In genomic region chrX:16250296-16250695, GRCh38 we compare ENCODE assay signal across 27 cellular contexts.
DNase-seq lines count a peak whose midpoint lies in the region; ATAC-seq and TF ChIP-seq lines count a peak whose summit lies in the region.
"Had no signal": no experiment of that assay in that cellular context is flagged by ENCODE, and none has a peak within 500 bp of the region (broad histone marks: within the 10 kb centered on the region; RNA-seq: fewer than 3 reads in every experiment).

No MANE protein-coding gene starts in this region.

- CTCF ChIA-PET in A673 (lab: Charles Lee) = no interaction called here

- ATAC-seq in GM21723 (IDR thresholded peaks at IDR 0.05; ENCODE audit: unreplicated experiment) (no peak), GM18517 (IDR thresholded peaks at IDR 0.05; ENCODE audit: unreplicated experiment) (no peak)
- ATAC-seq: activated T-cell treated with anti-CD3 and anti-CD28 coated beads, Interleukin-2, amount 50 U/mL, for 72 hours; esophagus mucosa; left cardiac atrium; mucosa of descending colon; natural killer cell; psoas muscle; T-cell; WTC11 had no signal

- TF ChIP-seq CTCF in A673 (conservative IDR thresholded peaks at IDR 0.05; ENCODE audit: low read depth, low read length) = no peak
- no peak for TF ChIP-seq CTCF in foreskin fibroblast (IDR thresholded peaks at IDR 0.05; ENCODE audit: low read depth, low read length)

- peak; percentile 9 for DNase-seq in A673 (ENCODE audit: low spot score)
- peak; percentile 31 for DNase-seq in GM04503 (ENCODE audit: low read depth)
- DNase-seq in adipocyte (ENCODE audit: low read depth) = peak; percentile 16
- DNase-seq in foreskin fibroblast = peak; percentile 1 to 2
- DNase-seq in iPS-NIHi7 (ENCODE audit: extremely low spot score) = no peak
- DNase-seq in NCI-H2107 treated with DMSO at 0.1 percent for 48 hours (lab: John Stamatoyannopoulos, UW; ENCODE audit: unreplicated experiment) = no peak
- DNase-seq: activated CD4-positive, alpha-beta T cell treated with anti-CD3 and anti-CD28 coated beads, Interleukin-2, amount 50 U/mL, for 1 hour; activated T-cell treated with anti-CD3 and anti-CD28 coated beads, Interleukin-2, amount 50 U/mL, for 72 hours; CD8-positive, alpha-beta memory T cell; DMS 273 treated with DMSO at 0.1 percent for 48 hours; HCEC 1CT; left cardiac atrium; mucosa of descending colon; natural killer cell; NCI-H146; NCI-H82; psoas muscle; sigmoid colon; stimulated activated CD4-positive, alpha-beta T cell treated with anti-CD3 and anti-CD28 coated beads, Interleukin-4, amount 100 ng/mL, for 4 hours; T-cell; upper lobe of left lung had no signal

- no peak overlapping the region for H3K27ac ChIP-seq in A673 (ENCODE audit: low read depth, low read length, poor library complexity, severe bottlenecking)
- H3K27ac ChIP-seq: hepatocyte, psoas muscle, RWPE1, sigmoid colon, upper lobe of left lung had no signal

- POLR2A ChIA-PET in A673 (lab: Charles Lee; ENCODE audit: low non-redundant PET) = no interaction called here

- BruUV-seq in A673 (replicated peaks; lab: Mats Ljungman, UMichigan) = no TSS peak

- H3K4me1 ChIP-seq in A673 (ENCODE audit: insufficient read depth, low read length, poor library complexity, severe bottlenecking) (no peaks in the 10 kb centered on the region), adipocyte (ENCODE audit: control insufficient read depth, insufficient read depth, low read length) (no peaks in the 10 kb centered on the region)
- H3K4me1 ChIP-seq: psoas muscle, sigmoid colon, upper lobe of left lung had no signal

- H3K9ac ChIP-seq in adipocyte (ENCODE audit: low read length) = no peak overlapping the region

- no peak overlapping the region for H3K4me3 ChIP-seq in A673 (ENCODE audit: low read depth, low read length, poor library complexity, severe bottlenecking)
- H3K4me3 ChIP-seq in adipocyte (ENCODE audit: low read length) = no peak overlapping the region
- H3K4me3 ChIP-seq in foreskin fibroblast (ENCODE audit: low read depth in 1 of 2, low read length in 2 of 2) = no peak overlapping the region
- H3K4me3 ChIP-seq: hepatocyte, mucosa of descending colon, psoas muscle, sigmoid colon, upper lobe of left lung had no signal

- H3K36me3 ChIP-seq in A673 (ENCODE audit: insufficient read depth, low read length, poor library complexity, severe bottlenecking) (no peaks in the 10 kb centered on the region), adipocyte (ENCODE audit: control insufficient read depth, insufficient read depth, low read length, severe bottlenecking) (no peaks in the 10 kb centered on the region)
- H3K36me3 ChIP-seq: sigmoid colon, upper lobe of left lung had no signal

- no peaks in the 10 kb centered on the region for H3K9me3 ChIP-seq in A673 (ENCODE audit: low read depth, low read length, poor library complexity, severe bottlenecking)
- H3K9me3 ChIP-seq in adipocyte (ENCODE audit: control insufficient read depth, low read length) = no peaks in the 10 kb centered on the region
- H3K9me3 ChIP-seq: mucosa of descending colon, psoas muscle, sigmoid colon, upper lobe of left lung had no signal

- intact Hi-C loops in A673 (cut with micrococcal nuclease; ENCODE audit: unreplicated experiment) = no loop called here

- H3K27me3 ChIP-seq in A673 (replicated peaks; ENCODE audit: insufficient read depth, low read depth, low read length, poor library complexity) (peaks cover 5% of the 10 kb centered on the region), adipocyte (replicated peaks; ENCODE audit: control insufficient read depth, insufficient read depth, low read length) (peaks cover 12% of the 10 kb centered on the region)
- H3K27me3 ChIP-seq: hepatocyte, sigmoid colon, upper lobe of left lung had no signal

Comparison
In these comparisons a context has a peak if more than half of its experiments do, and no peak if none do; other contexts are left out.
1. DNase-seq: peak in A673 (single experiment), GM04503 (single experiment), adipocyte (single experiment) and foreskin fibroblast (2 of 2); none in iPS-NIHi7 (single experiment) and NCI-H2107 treated with DMSO at 0.1 percent for 48 hours (single experiment).